Comparison of ENCODE assay signal across 1 cellular context in genomic region chr5:56829137-56829536, GRCh38.
TF ChIP-seq lines count a peak whose summit lies in the region.

No MANE protein-coding gene starts in this region.

TF ChIP-seq in K562, 482 proteins besides CTCF, POLR2A, EP300 and RAD21 (continued from another document):
- TF ChIP-seq BRF2 (IDR thresholded peaks at IDR 0.05; ENCODE audit: borderline replicate concordance, insufficient read depth, insufficient read length) (no peak), HLTF (IDR thresholded peaks at IDR 0.05) (no peak), ZKSCAN1 (IDR thresholded peaks at IDR 0.05; ENCODE audit: low read depth, low read length) (no peak), CREB1 (IDR thresholded peaks at IDR 0.05) (no peak), CREB1 (CRISPR knock-in tag; IDR thresholded peaks at IDR 0.05) (no peak), SREBF1 (IDR thresholded peaks at IDR 0.05; ENCODE audit: borderline replicate concordance, low read depth, low read length) (no peak), ZNF551 (CRISPR knock-in tag; IDR thresholded peaks at IDR 0.05) (no peak), ARID1B (IDR thresholded peaks at IDR 0.05) (peak; percentile 33; the same call in 1 of the 2 replicates), JUND (IDR thresholded peaks at IDR 0.05; ENCODE audit: borderline replicate concordance, low read depth, low read length) (peak; percentile 53; the same call in 1 of the 2 replicates), JUND (tag; IDR thresholded peaks at IDR 0.05; ENCODE audit: borderline replicate concordance, low read depth, low read length) (no peak), STAT5B (CRISPR knock-in tag; IDR thresholded peaks at IDR 0.05) (no peak), SMARCA4 (IDR thresholded peaks at IDR 0.05) (peak; percentile 54; the same call in 1 of the 2 replicates), ZC3H4 (CRISPR knock-in tag; IDR thresholded peaks at IDR 0.05; ENCODE audit: borderline replicate concordance) (no peak), SMARCE1 (IDR thresholded peaks at IDR 0.05) (peak; percentile 51; the same call in 1 of the 2 replicates), HNRNPLL (IDR thresholded peaks at IDR 0.05; ENCODE audit: low read depth, low read length, poor library complexity, severe bottlenecking) (no peak), PHF21A (IDR thresholded peaks at IDR 0.05; ENCODE audit: borderline replicate concordance, low read depth) (no peak), ADNP (tag; IDR thresholded peaks at IDR 0.05) (no peak), RFX5 (IDR thresholded peaks at IDR 0.05; ENCODE audit: low read depth, low read length) (no peak), ZNF778 (CRISPR knock-in tag; IDR thresholded peaks at IDR 0.05) (no peak), LCOR (CRISPR knock-in tag; IDR thresholded peaks at IDR 0.05) (no peak)
